29 cellular contexts compared by ENCODE assay signal in the genomic region with DNA sequence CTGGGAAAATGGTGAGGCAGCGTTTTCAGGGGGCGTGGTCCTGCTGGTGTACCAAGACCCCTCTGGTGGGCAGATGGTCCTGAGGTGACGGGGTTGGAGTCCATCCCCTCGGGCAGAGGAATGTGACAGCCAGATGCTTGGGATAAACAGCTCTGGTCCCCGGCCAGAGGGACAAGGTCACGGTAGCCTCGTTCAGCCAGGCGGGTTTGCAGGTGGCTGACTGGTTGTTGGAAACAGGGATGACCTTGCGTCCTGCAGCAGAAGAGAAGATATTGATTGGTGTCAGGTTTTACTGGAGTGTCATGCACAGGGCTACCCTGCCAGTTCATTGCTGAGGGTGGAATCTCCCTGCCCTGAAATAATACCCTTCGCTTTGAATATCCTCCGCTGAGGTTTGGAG. TPM values are rescaled to one million over a fixed set of nuclear protein-coding genes. Genes with fewer than 3 reads are reported as not detected.
"Had no signal": no experiment of that assay in that cellular context is flagged by ENCODE, and none has a peak within 500 bp of the region (broad histone marks: within the 10 kb centered on the region; RNA-seq: fewer than 3 reads in every experiment).

No MANE protein-coding gene starts in this region.

- H3K27ac Mint-ChIP-seq: natural killer cell treated with Interleukin-12 subunit alpha and Interleukin-12 subunit beta and Interleukin-15 and Interleukin-18, amount 100 ng/mL, for 72 hours; nephron progenitor cell; stimulated activated memory B cell treated with anti-CD40 and anti-IgM and Interleukin-4, amounts not matched to agents 10 μg/mL and 1 μg/mL and 100 μg/mL, for 72 hours; stimulated activated naive CD8-positive, alpha-beta T cell treated with anti-CD3 and anti-CD28 coated beads, Interleukin-15, amount 100 ng/mL, for 72 hours; type B pancreatic cell had no signal

- H3K9me3 ChIP-seq: neutrophil, pancreas, prostate gland, suprapubic skin, testis, tibial artery, transverse colon, vagina had no signal

- H3K36me3 Mint-ChIP-seq: naive thymus-derived CD8-positive, alpha-beta T cell; natural killer cell treated with Interleukin-12 subunit alpha and Interleukin-12 subunit beta and Interleukin-15 and Interleukin-18, amount 100 ng/mL, for 72 hours; stimulated activated memory B cell treated with anti-CD40 and anti-IgM and Interleukin-4, amounts not matched to agents 10 μg/mL and 1 μg/mL and 100 μg/mL, for 72 hours; type B pancreatic cell had no signal

- H3K36me3 ChIP-seq: neutrophil, pancreas, prostate gland, suprapubic skin, tibial artery, transverse colon, vagina had no signal

- H3K27me3 ChIP-seq: pancreas, testis, transverse colon, vagina had no signal

- H3K4me1 ChIP-seq: pancreas, prostate gland, testis, transverse colon, vagina had no signal

- ATAC-seq: naive thymus-derived CD8-positive, alpha-beta T cell; natural killer cell treated with Interleukin-12 subunit alpha and Interleukin-12 subunit beta and Interleukin-15 and Interleukin-18, amount 100 ng/mL, for 72 hours; pancreas; right cardiac atrium; sciatic nerve; stimulated activated memory B cell treated with anti-CD40 and anti-IgM and Interleukin-4, amounts not matched to agents 10 μg/mL and 1 μg/mL and 100 μg/mL, for 72 hours; stimulated activated naive CD8-positive, alpha-beta T cell treated with anti-CD3 and anti-CD28 coated beads, Interleukin-15, amount 100 ng/mL, for 72 hours; stimulated activated naive CD8-positive, alpha-beta T cell treated with anti-CD3 and anti-CD28 coated beads, Interleukin-15, Interleukin-2, amounts not matched to agents 100 U/mL and 50 U/mL, for 24 hours had no signal

- H3K4me1 Mint-ChIP-seq: nephron progenitor cell; neural crest cell; stimulated activated memory B cell treated with anti-CD40 and anti-IgM and Interleukin-4, amounts not matched to agents 10 μg/mL and 1 μg/mL and 100 μg/mL, for 72 hours; stimulated activated naive CD8-positive, alpha-beta T cell treated with anti-CD3 and anti-CD28 coated beads, Interleukin-15, amount 100 ng/mL, for 72 hours had no signal

- DNase-seq: naive B cell; naive thymus-derived CD8-positive, alpha-beta T cell; nephron progenitor cell; nucleus accumbens; pancreas; right cardiac atrium; small intestine; stimulated activated CD4-positive, alpha-beta T cell treated with anti-CD3 and anti-CD28 coated beads, Interleukin-15, amount 100 ng/mL, for 24 hours; stimulated activated CD4-positive, alpha-beta T cell treated with anti-CD3 and anti-CD28 coated beads, Interleukin-2, amount 100 ng/mL, for 24 hours; stimulated activated CD4-positive, alpha-beta T cell treated with anti-CD3 and anti-CD28 coated beads, Interleukin-2, amount 100 ng/mL, for 48 hours; stimulated activated CD4-positive, alpha-beta T cell treated with anti-CD3 and anti-CD28 coated beads, Interleukin-4, amount 100 ng/mL, for 24 hours; stimulated activated naive CD4-positive, alpha-beta T cell; stimulated activated naive CD8-positive, alpha-beta T cell treated with anti-CD3 and anti-CD28 coated beads, Interleukin-15, amount 100 ng/mL, for 72 hours; stimulated activated naive CD8-positive, alpha-beta T cell treated with anti-CD3 and anti-CD28 coated beads, Interleukin-15, Interleukin-2, amounts not matched to agents 100 U/mL and 50 U/mL, for 24 hours; substantia nigra; testis; tibial artery; transverse colon had no signal

- H3K4me3 ChIP-seq: pancreas, prostate gland, suprapubic skin, testis, tibial artery, transverse colon, vagina had no signal

- H3K27ac ChIP-seq: neutrophil, pancreas, prostate gland, suprapubic skin, testis, tibial artery, transverse colon, vagina had no signal

- H3K4me3 Mint-ChIP-seq: naive B cell; naive thymus-derived CD8-positive, alpha-beta T cell; natural killer cell treated with Interleukin-12 subunit alpha and Interleukin-12 subunit beta and Interleukin-15 and Interleukin-18, amount 100 ng/mL, for 72 hours; nephron progenitor cell; neural crest cell; stimulated activated memory B cell treated with anti-CD40 and anti-IgM and Interleukin-4, amounts not matched to agents 10 μg/mL and 1 μg/mL and 100 μg/mL, for 72 hours; stimulated activated naive CD8-positive, alpha-beta T cell treated with anti-CD3 and anti-CD28 coated beads, Interleukin-15, amount 100 ng/mL, for 72 hours; type B pancreatic cell had no signal

- H3K9me3 Mint-ChIP-seq: natural killer cell treated with Interleukin-12 subunit alpha and Interleukin-12 subunit beta and Interleukin-15 and Interleukin-18, amount 100 ng/mL, for 72 hours; neural crest cell; stimulated activated memory B cell treated with anti-CD40 and anti-IgM and Interleukin-4, amounts not matched to agents 10 μg/mL and 1 μg/mL and 100 μg/mL, for 72 hours; stimulated activated naive CD8-positive, alpha-beta T cell treated with anti-CD3 and anti-CD28 coated beads, Interleukin-15, amount 100 ng/mL, for 72 hours; type B pancreatic cell had no signal

RNA-seq across cellular contexts. Expression of a gene that starts 43.3 kb away (rescaled TPM):
- total RNA-seq: naive thymus-derived CD8-positive, alpha-beta T cell; osteocyte; pulmonary artery endothelial cell had no signal
